In the genomic region with DNA sequence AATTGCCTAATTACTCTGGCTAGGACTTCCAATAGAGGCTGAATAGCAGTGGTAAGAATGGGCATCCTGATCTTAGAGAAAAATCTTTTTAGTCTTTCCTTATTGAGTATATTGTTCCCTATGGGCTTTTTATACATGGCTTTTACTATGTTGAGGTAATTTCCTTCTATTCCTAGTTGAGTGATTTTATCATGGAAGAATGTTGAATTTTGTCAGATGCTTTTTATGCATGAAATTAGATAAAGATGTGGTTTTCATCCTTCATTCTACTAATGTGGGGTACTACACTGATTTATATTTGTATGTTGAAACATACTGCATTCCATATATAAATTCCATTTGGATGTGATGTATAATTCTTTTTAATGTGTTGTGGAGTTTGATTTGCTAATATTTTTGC, we compare ENCODE assay signal across 16 cellular contexts.
A peak's percentile ranks its signal among the peaks of the same experiment; 100 is the strongest.
DNase-seq lines count a peak whose midpoint lies in the region; ATAC-seq and TF ChIP-seq lines count a peak whose summit lies in the region.
"Had no signal": no experiment of that assay in that cellular context is flagged by ENCODE, and none has a peak within 500 bp of the region (broad histone marks: within the 10 kb centered on the region; RNA-seq: fewer than 3 reads in every experiment).

No MANE protein-coding gene starts in this region.

- POLR2A ChIA-PET in AG04449 (lab: Yijun Ruan, JAX), result no interaction called here

- no peaks in the 10 kb centered on the region for H3K27me3 ChIP-seq in GM23248 (replicated peaks; ENCODE audit: insufficient read depth)

- H3K9ac ChIP-seq in GM23248 (no peak overlapping the region), SK-N-MC (ENCODE audit: insufficient read length) (no peak overlapping the region)

- H3K4me3 ChIP-seq in AG04449 (ENCODE audit: low read depth, low read length), result no peak overlapping the region
- H3K4me3 ChIP-seq in GM23248, result no peak overlapping the region
- no peak overlapping the region for H3K4me3 ChIP-seq in SK-N-MC

- no peaks in the 10 kb centered on the region for H3K27me3 Mint-ChIP-seq in Calu3 (ENCODE audit: unreplicated experiment)

- intact Hi-C loops in Calu3 (cut with micrococcal nuclease; ENCODE audit: unreplicated experiment), result no loop called here

- H3K27ac ChIP-seq in GM23248 (no peak overlapping the region), SK-N-MC (no peak overlapping the region; the same call in 1 of the 2 replicates)
- H3K27ac ChIP-seq: C4-2B had no signal

- peak; percentile 55 for DNase-seq in AG04449 (ENCODE audit: low read depth, low spot score)
- peak; percentile 31 for DNase-seq in GM23248
- peak; percentile 61 for DNase-seq in SK-N-MC (ENCODE audit: low read depth, low spot score)
- DNase-seq in dedifferentiated amniotic fluid mesenchymal stem cell (ENCODE audit: extremely low spot score), result peak; percentile 76
- DNase-seq in SIG-M5 (lab: John Stamatoyannopoulos, UW), result no peak
- no peak for DNase-seq in NCI-H1092 (lab: John Stamatoyannopoulos, UW)
- no peak for DNase-seq in Calu3
- DNase-seq: 8988T, KBM-7, NCI-H1436 treated with DMSO at 0.1 percent for 48 hours, NCI-H2029 treated with DMSO at 0.1 percent for 48 hours, NCI-H510A, NCI-H82 had no signal

- no peak for ATAC-seq in HG03378 (IDR thresholded peaks at IDR 0.05; ENCODE audit: unreplicated experiment)
- ATAC-seq: HCT116 had no signal

- H3K27ac Mint-ChIP-seq in Calu3 (ENCODE audit: unreplicated experiment), result no peak overlapping the region

- no peak overlapping the region for H3K4me2 ChIP-seq in GM23248 (ENCODE audit: unreplicated experiment)

- H3K4me1 Mint-ChIP-seq in Calu3 (ENCODE audit: low read depth, unreplicated experiment), result no peaks in the 10 kb centered on the region

- H3K36me3 Mint-ChIP-seq in Calu3 (ENCODE audit: insufficient read depth, unreplicated experiment), result no peaks in the 10 kb centered on the region

- H4K20me1 ChIP-seq in GM23248 (ENCODE audit: insufficient read depth), result no peaks in the 10 kb centered on the region

- no peaks in the 10 kb centered on the region for H3K9me3 Mint-ChIP-seq in Calu3 (ENCODE audit: low read depth, unreplicated experiment)

- H3K4me1 ChIP-seq in GM23248 (ENCODE audit: insufficient read depth), result peaks cover 14% of the 10 kb centered on the region

- no peaks in the 10 kb centered on the region for H3K9me2 ChIP-seq in GM23248 (ENCODE audit: insufficient read depth)

- CTCF ChIA-PET in AG04449 (lab: Yijun Ruan, JAX), result interaction anchor here (1.0 kb wide), 1 partner anchor 24 kb away, joined by 3 read pairs; no protein-coding TSS in a partner anchor
- CTCF ChIA-PET in Calu3 (lab: Charles Lee), result no interaction called here

- in situ Hi-C loops in GM23248 (cut with MboI), result no loop called here

- BruUV-seq in Calu3 (replicated peaks; lab: Mats Ljungman, UMichigan), result no TSS peak

- H3K4me3 Mint-ChIP-seq in Calu3 (ENCODE audit: low read depth, unreplicated experiment), result no peak overlapping the region

- H3K9me3 ChIP-seq in GM23248 (ENCODE audit: low read depth), result no peaks in the 10 kb centered on the region
- H3K9me3 ChIP-seq in SK-N-MC (ENCODE audit: low read depth, low read length), result no peaks in the 10 kb centered on the region

- H3K36me3 ChIP-seq in GM23248 (ENCODE audit: low read depth) (no peaks in the 10 kb centered on the region), SK-N-MC (ENCODE audit: insufficient read depth, low read length) (no peaks in the 10 kb centered on the region)

- no peaks in the 10 kb centered on the region for H3K79me2 ChIP-seq in GM23248 (ENCODE audit: insufficient read depth)

- 0 out of 2 replicates have a peak, but pooled peaks cover 9% of the 10 kb centered on the region for H3F3A ChIP-seq in GM23248 (ENCODE audit: insufficient read depth)

- H2AFZ ChIP-seq in GM23248, result no peak overlapping the region

- TF ChIP-seq CTCF in AG04449 (IDR thresholded peaks at IDR 0.05; ENCODE audit: insufficient read depth, low read length, missing control alignments) (no peak), Calu3 (IDR thresholded peaks at IDR 0.05; ENCODE audit: unreplicated experiment) (no peak)

Comparison
In these comparisons a context has a peak if more than half of its experiments do, and no peak if none do; other contexts are left out.
1. DNase-seq: peak in AG04449 (single experiment), GM23248 (single experiment), SK-N-MC (single experiment) and dedifferentiated amniotic fluid mesenchymal stem cell (single experiment); none in SIG-M5 (single experiment), NCI-H1092 (single experiment) and Calu3 (single experiment).